25 cellular contexts compared by ENCODE assay signal in genomic region chr2:222973733-222974132, GRCh38.
"Had no signal": no experiment of that assay in that cellular context is flagged by ENCODE, and none has a peak within 500 bp of the region (broad histone marks: within the 10 kb centered on the region; RNA-seq: fewer than 3 reads in every experiment).

No MANE protein-coding gene starts in this region.

- H3K36me3 ChIP-seq: adrenal gland had no signal

- H3K27me3 ChIP-seq: dorsolateral prefrontal cortex had no signal

- H3K4me3 ChIP-seq: adrenal gland, coronary artery, dorsolateral prefrontal cortex had no signal

- H3K27ac ChIP-seq: adrenal gland, coronary artery, dorsolateral prefrontal cortex had no signal

- ATAC-seq: activated CD4-positive, alpha-beta T cell treated with anti-CD3 and anti-CD28 coated beads for 36 hours; activated CD8-positive, alpha-beta memory T cell treated with anti-CD3 and anti-CD28 coated beads, Interleukin-2, amount 10 ng/mL, durations not matched to agents 7 days and 5 days; activated CD8-positive, alpha-beta T cell treated with anti-CD3 and anti-CD28 coated beads, Interleukin-2, amount 10 ng/mL, durations not matched to agents 7 days and 5 days; activated naive CD8-positive, alpha-beta T cell treated with anti-CD3 and anti-CD28 coated beads, Interleukin-2, amount 50 U/mL, for 24 hours; esophagus mucosa had no signal

- DNase-seq: activated CD4-positive, alpha-beta memory T cell treated with anti-CD3 and anti-CD28 coated beads for 36 hours; activated CD4-positive, alpha-beta T cell treated with anti-CD3 and anti-CD28 coated beads for 36 hours; activated CD4-positive, alpha-beta T cell treated with anti-CD3 and anti-CD28 coated beads, Interleukin-2, amount 10 ng/mL, durations not matched to agents 24 days and 14 days; activated CD4-positive, CD25-positive, alpha-beta regulatory T cell; activated CD4-positive, CD25-positive, alpha-beta regulatory T cell treated with anti-CD3 and anti-CD28 coated beads, Interleukin-2, amount 50 U/mL, for 72 hours; activated CD8-positive, alpha-beta memory T cell treated with anti-CD3 and anti-CD28 coated beads, Interleukin-2, amount 10 ng/mL, durations not matched to agents 7 days and 5 days; activated CD8-positive, alpha-beta memory T cell treated with anti-CD3 and anti-CD28 coated beads, Interleukin-2, amount 50 U/mL, for 4 hours; activated CD8-positive, alpha-beta T cell treated with anti-CD3 and anti-CD28 coated beads, Interleukin-2, amount 10 ng/mL, durations not matched to agents 7 days and 5 days; activated effector memory CD4-positive, alpha-beta T cell treated with anti-CD3 and anti-CD28 coated beads, Interleukin-2, amount 50 U/mL, for 16 hours; activated naive CD4-positive, alpha-beta T cell treated with anti-CD3 and anti-CD28 coated beads for 36 hours; activated naive CD8-positive, alpha-beta T cell treated with anti-CD3 and anti-CD28 coated beads for 36 hours; activated naive CD8-positive, alpha-beta T cell treated with anti-CD3 and anti-CD28 coated beads, Interleukin-2, amount 50 U/mL, for 24 hours; activated T-cell treated with anti-CD3 and anti-CD28 coated beads, Interleukin-2, amount 50 U/mL, for 1 hour; activated T-cell treated with anti-CD3 and anti-CD28 coated beads, Interleukin-2, amount 50 U/mL, for 48 hours; adrenal gland; amygdala; aorta; dorsolateral prefrontal cortex; effector memory CD4-positive, alpha-beta T cell; endodermal cell; foreskin fibroblast; head of caudate nucleus; T-helper 2 cell had no signal

- H3K4me1 ChIP-seq: adrenal gland had no signal

- H3K9me3 ChIP-seq: adrenal gland had no signal
